8 cellular contexts compared by ENCODE assay signal in the genomic region with DNA sequence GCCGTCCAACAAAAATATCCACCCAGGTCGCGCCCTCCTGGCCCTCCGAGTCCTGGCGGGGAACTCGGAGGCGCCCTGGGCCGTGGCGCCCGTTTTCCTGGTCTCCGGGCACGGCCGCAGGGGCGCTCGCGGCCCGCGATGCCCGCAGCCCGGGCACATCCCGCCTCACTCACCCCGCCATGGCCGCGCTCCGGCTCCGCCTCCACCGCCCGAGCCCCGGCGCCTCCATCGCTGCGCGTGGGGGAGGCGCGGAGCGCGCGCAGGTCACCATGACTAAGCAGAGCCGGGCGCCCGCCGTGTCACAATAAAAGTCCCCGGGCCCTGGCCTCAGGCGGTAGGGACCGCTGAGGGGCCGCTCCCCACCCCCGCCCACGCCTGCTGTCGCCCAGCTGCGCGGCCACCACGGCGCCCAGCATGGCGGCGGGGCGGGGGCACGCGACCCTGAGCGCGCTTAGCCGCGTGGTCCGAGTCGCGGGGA. TPM values are rescaled to one million over a fixed set of nuclear protein-coding genes. Genes with fewer than 3 reads are reported as not detected.
DNase-seq lines count a peak whose midpoint lies in the region; ATAC-seq lines count a peak whose summit lies in the region.

No MANE protein-coding gene starts in this region.

- peak overlapping the region; percentile 98 for H3K4me3 ChIP-seq in NT2/D1 (ENCODE audit: insufficient read length, low read depth)
- H3K4me3 ChIP-seq in endocrine pancreas (ENCODE audit: control insufficient read depth, insufficient read depth, low read length): no peak overlapping the region
- peak overlapping the region; percentile 67 for H3K4me3 ChIP-seq in mesodermal cell (ENCODE audit: extremely low read depth, insufficient read depth, low read length, poor library complexity, severe bottlenecking)

- H3K9me3 ChIP-seq in NT2/D1 (ENCODE audit: insufficient read depth, low read length) (no peaks in the 10 kb centered on the region), endocrine pancreas (ENCODE audit: control insufficient read depth, low read length) (no peaks in the 10 kb centered on the region), mesodermal cell (ENCODE audit: control insufficient read depth, low read length) (no peaks in the 10 kb centered on the region)

- in situ Hi-C loops in Caki2 (cut with HindIII; ENCODE audit: low pct_unique_long_range_greater_than_20kb, low sequenced_read_pairs): no loop called here

- WGBS in mesodermal cell (ENCODE audit: insufficient coverage in 2 of 2), 2 experiments: 0% methylated on average over 44 to 52 of the region's 65 CpGs

- ATAC-seq in GM21381 (IDR thresholded peaks at IDR 0.05; ENCODE audit: unreplicated experiment): peak; percentile 84

- H3K27me3 ChIP-seq in NT2/D1 (ENCODE audit: insufficient read depth, insufficient read length) (no peaks in the 10 kb centered on the region), endocrine pancreas (ENCODE audit: control insufficient read depth, insufficient read depth, low read length) (no peaks in the 10 kb centered on the region)

- peak overlapping the region; percentile 91 for H3K27ac ChIP-seq in mesodermal cell (ENCODE audit: low read depth, low read length, severe bottlenecking)

- H3K36me3 ChIP-seq in NT2/D1 (ENCODE audit: insufficient read depth, insufficient read length, low read length): peaks cover 28% of the 10 kb centered on the region
- H3K36me3 ChIP-seq in endocrine pancreas (ENCODE audit: control insufficient read depth, insufficient read depth, low read length): peaks cover 3% of the 10 kb centered on the region
- H3K36me3 ChIP-seq in mesodermal cell (ENCODE audit: control insufficient read depth, insufficient read depth, low read length): peaks cover 30% of the 10 kb centered on the region

- H3K4me1 ChIP-seq in NT2/D1 (ENCODE audit: insufficient read depth, insufficient read length) (peaks cover 8% of the 10 kb centered on the region), endocrine pancreas (ENCODE audit: control insufficient read depth, insufficient read depth, low read length) (no peaks in the 10 kb centered on the region), mesodermal cell (ENCODE audit: control insufficient read depth, insufficient read depth, low read length, poor library complexity, severe bottlenecking) (no peaks in the 10 kb centered on the region)

- peak overlapping the region; percentile 100 for H3K9ac ChIP-seq in NT2/D1 (ENCODE audit: insufficient read length, low read depth)
- peak overlapping the region; percentile 94 for H3K9ac ChIP-seq in endocrine pancreas (ENCODE audit: control insufficient read depth, insufficient read depth, low read length)

- DNase-seq in Caki2 (ENCODE audit: low read depth) (peak; percentile 82), HUDEP-2 (lab: John Stamatoyannopoulos, UW; ENCODE audit: unreplicated experiment in 76 of 76) (peak in 74 of 76 experiments; percentile 73 to 99 (median 96)), NT2/D1 (ENCODE audit: low read depth, low spot score) (peak; percentile 77)
- DNase-seq in activated CD8-positive, alpha-beta memory T cell treated with anti-CD3 and anti-CD28 coated beads, Interleukin-2, amount 50 U/mL, for 1 hour (ENCODE audit: extremely low read depth): peak; percentile 51
- peak; percentile 72 for DNase-seq in stimulated activated CD8-positive, alpha-beta memory T cell treated with anti-CD3 and anti-CD28 coated beads, Interleukin-15, amount 100 ng/mL, for 1 hour (ENCODE audit: low read depth)

RNA-seq across cellular contexts. Expression of a gene that starts 0.6 kb away (rescaled TPM):
- 98.3 and 114 TPM in 2 replicates for total RNA-seq in Caki2 (2014; rRNA removed; shearing (Covaris generic); ENCODE audit: low replicate concordance)
- 36.5 TPM for polyA plus RNA-seq in mesodermal cell (2013, experiment 1 of 2)
- polyA plus RNA-seq in mesodermal cell (2013, experiment 2 of 2): 36.6 TPM

RNA-seq across cellular contexts. Expression of a gene that starts 14.7 kb away (rescaled TPM):
- total RNA-seq in Caki2 (2014; rRNA removed; shearing (Covaris generic); ENCODE audit: low replicate concordance): 4.6 and 11.6 TPM in 2 replicates
- polyA plus RNA-seq in mesodermal cell (2013, experiment 1 of 2): 3.5 TPM
- 2.3 TPM for polyA plus RNA-seq in mesodermal cell (2013, experiment 2 of 2)

RNA-seq across cellular contexts. Expression of a gene that starts 41.1 kb away (rescaled TPM):
- 17.8 and 38.4 TPM in 2 replicates for total RNA-seq in Caki2 (2014; rRNA removed; shearing (Covaris generic); ENCODE audit: low replicate concordance)
- polyA plus RNA-seq in mesodermal cell (2013, experiment 1 of 2): 34.9 TPM
- polyA plus RNA-seq in mesodermal cell (2013, experiment 2 of 2): 28.5 TPM
